In the genomic region with DNA sequence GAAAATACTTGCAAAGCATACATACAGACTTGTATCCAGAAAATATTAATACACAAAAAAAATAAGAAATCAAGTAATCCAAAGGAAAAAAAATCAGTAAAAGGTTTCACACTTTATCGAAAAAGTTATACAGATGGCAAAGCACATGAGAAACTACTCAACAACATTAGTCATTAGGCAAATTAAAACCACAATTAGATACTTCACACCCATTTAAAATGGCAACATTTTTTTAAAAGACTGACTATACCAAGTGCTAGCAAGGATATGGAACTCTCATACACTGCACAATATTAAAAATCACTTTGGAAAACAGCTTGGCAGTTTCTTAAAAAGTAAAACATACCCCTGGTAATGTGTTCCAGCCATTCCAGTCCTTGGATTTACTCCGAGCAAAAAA, we compare ENCODE assay signal across 18 cellular contexts.
DNase-seq lines count a peak whose midpoint lies in the region; ATAC-seq, FAIRE-seq and TF ChIP-seq lines count a peak whose summit lies in the region.
"Had no signal": no experiment of that assay in that cellular context is flagged by ENCODE, and none has a peak within 500 bp of the region (broad histone marks: within the 10 kb centered on the region; RNA-seq: fewer than 3 reads in every experiment).

No MANE protein-coding gene starts in this region.

- H3K36me3 Mint-ChIP-seq in activated naive CD4-positive, alpha-beta T cell treated with anti-CD3 and anti-CD28 coated beads for 36 hours (ENCODE audit: low read depth) = peaks cover 8% of the 10 kb centered on the region
- H3K36me3 Mint-ChIP-seq in activated naive CD4-positive, alpha-beta T cell treated with anti-CD3 and anti-CD28 coated beads, Interleukin-2, amount 10 ng/mL, durations not matched to agents 7 days and 5 days = peaks cover 14% of the 10 kb centered on the region
- H3K36me3 Mint-ChIP-seq in WTC11 = peaks cover 6% of the 10 kb centered on the region; the same call in 1 of the 2 replicates
- H3K36me3 Mint-ChIP-seq in dendritic cell treated with granulocyte-macrophage colony-stimulating factor and Interleukin-4, amounts not matched to agents 40 ng/mL and 50 ng/mL, for 4 days (ENCODE audit: low read depth) = peaks cover 35% of the 10 kb centered on the region

- CTCF ChIA-PET in activated naive CD4-positive, alpha-beta T cell treated with anti-CD3 and anti-CD28 coated beads for 36 hours (lab: Charles Lee) = interaction anchor here (0.6 kb wide), 1 partner anchor 164 kb away, joined by 3 read pairs; no protein-coding TSS in a partner anchor
- CTCF ChIA-PET in activated naive CD4-positive, alpha-beta T cell treated with anti-CD3 and anti-CD28 coated beads, Interleukin-2, amount 10 ng/mL, durations not matched to agents 7 days and 5 days (lab: Charles Lee) = no interaction called here
- CTCF ChIA-PET in WTC11 (lab: Charles Lee) = no interaction called here

- H3K4me1 Mint-ChIP-seq in activated naive CD4-positive, alpha-beta T cell treated with anti-CD3 and anti-CD28 coated beads for 36 hours (ENCODE audit: low read depth) = peaks cover 51% of the 10 kb centered on the region
- peaks cover 11% of the 10 kb centered on the region for H3K4me1 Mint-ChIP-seq in activated naive CD4-positive, alpha-beta T cell treated with anti-CD3 and anti-CD28 coated beads, Interleukin-2, amount 10 ng/mL, durations not matched to agents 7 days and 5 days
- peaks cover 71% of the 10 kb centered on the region for H3K4me1 Mint-ChIP-seq in WTC11
- peaks cover 75% of the 10 kb centered on the region for H3K4me1 Mint-ChIP-seq in dendritic cell treated with granulocyte-macrophage colony-stimulating factor and Interleukin-4, amounts not matched to agents 40 ng/mL and 50 ng/mL, for 4 days (ENCODE audit: low read depth)
- H3K4me1 Mint-ChIP-seq: B cell had no signal

- no peaks in the 10 kb centered on the region for H3K27me3 Mint-ChIP-seq in activated naive CD4-positive, alpha-beta T cell treated with anti-CD3 and anti-CD28 coated beads for 36 hours (ENCODE audit: low read depth)
- no peaks in the 10 kb centered on the region for H3K27me3 Mint-ChIP-seq in activated naive CD4-positive, alpha-beta T cell treated with anti-CD3 and anti-CD28 coated beads, Interleukin-2, amount 10 ng/mL, durations not matched to agents 7 days and 5 days
- H3K27me3 Mint-ChIP-seq in WTC11 (ENCODE audit: low read depth) = no peaks in the 10 kb centered on the region
- no peaks in the 10 kb centered on the region for H3K27me3 Mint-ChIP-seq in dendritic cell treated with granulocyte-macrophage colony-stimulating factor and Interleukin-4, amounts not matched to agents 40 ng/mL and 50 ng/mL, for 4 days

- H3K27ac Mint-ChIP-seq in activated naive CD4-positive, alpha-beta T cell treated with anti-CD3 and anti-CD28 coated beads for 36 hours = peak overlapping the region; percentile 60
- no peak overlapping the region for H3K27ac Mint-ChIP-seq in activated naive CD4-positive, alpha-beta T cell treated with anti-CD3 and anti-CD28 coated beads, Interleukin-2, amount 10 ng/mL, durations not matched to agents 7 days and 5 days
- H3K27ac Mint-ChIP-seq in WTC11 = 0 out of 2 replicates have a peak overlapping the region, but pooled peaks have one; percentile 35
- peak overlapping the region; percentile 9 for H3K27ac Mint-ChIP-seq in dendritic cell treated with granulocyte-macrophage colony-stimulating factor and Interleukin-4, amounts not matched to agents 40 ng/mL and 50 ng/mL, for 4 days
- H3K27ac Mint-ChIP-seq: B cell; CD8-positive, alpha-beta T cell had no signal

- FAIRE-seq in RCC 7860 (lab: Jason Lieb, UNC) = no peak
- FAIRE-seq: A204.1, D721Med, G401.6, GM12892, H1, HepG2, HTR-8/SVneo had no signal

- intact Hi-C loops in activated naive CD4-positive, alpha-beta T cell treated with anti-CD3 and anti-CD28 coated beads for 36 hours (cut with micrococcal nuclease) = loop anchor here (10.0 kb wide), 1 partner anchor 61 kb away; no protein-coding TSS in a partner anchor
- intact Hi-C loops in dendritic cell treated with granulocyte-macrophage colony-stimulating factor and Interleukin-4, amounts not matched to agents 40 ng/mL and 50 ng/mL, for 4 days (cut with micrococcal nuclease) = no loop called here

- H3K4me3 Mint-ChIP-seq in activated naive CD4-positive, alpha-beta T cell treated with anti-CD3 and anti-CD28 coated beads for 36 hours = no peak overlapping the region
- H3K4me3 Mint-ChIP-seq in activated naive CD4-positive, alpha-beta T cell treated with anti-CD3 and anti-CD28 coated beads, Interleukin-2, amount 10 ng/mL, durations not matched to agents 7 days and 5 days = no peak overlapping the region
- H3K4me3 Mint-ChIP-seq in WTC11 = no peak overlapping the region
- no peak overlapping the region for H3K4me3 Mint-ChIP-seq in dendritic cell treated with granulocyte-macrophage colony-stimulating factor and Interleukin-4, amounts not matched to agents 40 ng/mL and 50 ng/mL, for 4 days
- H3K4me3 Mint-ChIP-seq: B cell; CD8-positive, alpha-beta T cell had no signal

- no peak for ATAC-seq in WTC11
- ATAC-seq in HG03378 (IDR thresholded peaks at IDR 0.05; ENCODE audit: unreplicated experiment) = no peak
- ATAC-seq: CD8-positive, alpha-beta T cell; HepG2 had no signal

- POLR2A ChIA-PET in WTC11 (lab: Charles Lee) = no interaction called here

- no peak for TF ChIP-seq CTCF in WTC11 (IDR thresholded peaks at IDR 0.05)

- H3K9me3 Mint-ChIP-seq in activated naive CD4-positive, alpha-beta T cell treated with anti-CD3 and anti-CD28 coated beads for 36 hours = no peaks in the 10 kb centered on the region
- no peaks in the 10 kb centered on the region for H3K9me3 Mint-ChIP-seq in activated naive CD4-positive, alpha-beta T cell treated with anti-CD3 and anti-CD28 coated beads, Interleukin-2, amount 10 ng/mL, durations not matched to agents 7 days and 5 days
- H3K9me3 Mint-ChIP-seq in WTC11 = peaks cover 6% of the 10 kb centered on the region
- no peaks in the 10 kb centered on the region for H3K9me3 Mint-ChIP-seq in dendritic cell treated with granulocyte-macrophage colony-stimulating factor and Interleukin-4, amounts not matched to agents 40 ng/mL and 50 ng/mL, for 4 days
- H3K9me3 Mint-ChIP-seq: CD8-positive, alpha-beta T cell had no signal

- DNase-seq in activated naive CD4-positive, alpha-beta T cell treated with anti-CD3 and anti-CD28 coated beads for 36 hours = no peak
- DNase-seq in activated naive CD4-positive, alpha-beta T cell treated with anti-CD3 and anti-CD28 coated beads, Interleukin-2, amount 10 ng/mL, durations not matched to agents 7 days and 5 days = no peak
- DNase-seq in WTC11 (ENCODE audit: low spot score) (no peak), RCC 7860 (ENCODE audit: low spot score) (no peak), C1 segment of cervical spinal cord (lab: John Stamatoyannopoulos, UW) (no peak)
- DNase-seq: CD8-positive, alpha-beta T cell; DMS79 treated with DMSO at 0.1 percent for 48 hours; EL had no signal

TF ChIP-seq in WTC11, 78 proteins besides CTCF, POLR2A, EP300 and RAD21 (continues in another document):
- no peak for TF ChIP-seq GTF2I (CRISPR knock-in tag; conservative IDR thresholded peaks at IDR 0.05)
- TF ChIP-seq, protein P1, sequence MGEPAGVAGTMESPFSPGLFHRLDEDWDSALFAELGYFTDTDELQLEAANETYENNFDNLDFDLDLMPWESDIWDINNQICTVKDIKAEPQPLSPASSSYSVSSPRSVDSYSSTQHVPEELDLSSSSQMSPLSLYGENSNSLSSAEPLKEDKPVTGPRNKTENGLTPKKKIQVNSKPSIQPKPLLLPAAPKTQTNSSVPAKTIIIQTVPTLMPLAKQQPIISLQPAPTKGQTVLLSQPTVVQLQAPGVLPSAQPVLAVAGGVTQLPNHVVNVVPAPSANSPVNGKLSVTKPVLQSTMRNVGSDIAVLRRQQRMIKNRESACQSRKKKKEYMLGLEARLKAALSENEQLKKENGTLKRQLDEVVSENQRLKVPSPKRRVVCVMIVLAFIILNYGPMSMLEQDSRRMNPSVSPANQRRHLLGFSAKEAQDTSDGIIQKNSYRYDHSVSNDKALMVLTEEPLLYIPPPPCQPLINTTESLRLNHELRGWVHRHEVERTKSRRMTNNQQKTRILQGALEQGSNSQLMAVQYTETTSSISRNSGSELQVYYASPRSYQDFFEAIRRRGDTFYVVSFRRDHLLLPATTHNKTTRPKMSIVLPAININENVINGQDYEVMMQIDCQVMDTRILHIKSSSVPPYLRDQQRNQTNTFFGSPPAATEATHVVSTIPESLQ (CRISPR knock-in tag; IDR thresholded peaks at IDR 0.05) = no peak
- TF ChIP-seq, protein P2, sequence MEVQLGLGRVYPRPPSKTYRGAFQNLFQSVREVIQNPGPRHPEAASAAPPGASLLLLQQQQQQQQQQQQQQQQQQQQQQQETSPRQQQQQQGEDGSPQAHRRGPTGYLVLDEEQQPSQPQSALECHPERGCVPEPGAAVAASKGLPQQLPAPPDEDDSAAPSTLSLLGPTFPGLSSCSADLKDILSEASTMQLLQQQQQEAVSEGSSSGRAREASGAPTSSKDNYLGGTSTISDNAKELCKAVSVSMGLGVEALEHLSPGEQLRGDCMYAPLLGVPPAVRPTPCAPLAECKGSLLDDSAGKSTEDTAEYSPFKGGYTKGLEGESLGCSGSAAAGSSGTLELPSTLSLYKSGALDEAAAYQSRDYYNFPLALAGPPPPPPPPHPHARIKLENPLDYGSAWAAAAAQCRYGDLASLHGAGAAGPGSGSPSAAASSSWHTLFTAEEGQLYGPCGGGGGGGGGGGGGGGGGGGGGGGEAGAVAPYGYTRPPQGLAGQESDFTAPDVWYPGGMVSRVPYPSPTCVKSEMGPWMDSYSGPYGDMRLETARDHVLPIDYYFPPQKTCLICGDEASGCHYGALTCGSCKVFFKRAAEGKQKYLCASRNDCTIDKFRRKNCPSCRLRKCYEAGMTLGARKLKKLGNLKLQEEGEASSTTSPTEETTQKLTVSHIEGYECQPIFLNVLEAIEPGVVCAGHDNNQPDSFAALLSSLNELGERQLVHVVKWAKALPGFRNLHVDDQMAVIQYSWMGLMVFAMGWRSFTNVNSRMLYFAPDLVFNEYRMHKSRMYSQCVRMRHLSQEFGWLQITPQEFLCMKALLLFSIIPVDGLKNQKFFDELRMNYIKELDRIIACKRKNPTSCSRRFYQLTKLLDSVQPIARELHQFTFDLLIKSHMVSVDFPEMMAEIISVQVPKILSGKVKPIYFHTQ (CRISPR knock-in tag; IDR thresholded peaks at IDR 0.05) = no peak
- no peak for TF ChIP-seq CBFB (CRISPR knock-in tag; IDR thresholded peaks at IDR 0.05; ENCODE audit: low read depth)
- TF ChIP-seq GABPB1 (CRISPR knock-in tag; IDR thresholded peaks at IDR 0.05) = no peak
- TF ChIP-seq, protein P3, sequence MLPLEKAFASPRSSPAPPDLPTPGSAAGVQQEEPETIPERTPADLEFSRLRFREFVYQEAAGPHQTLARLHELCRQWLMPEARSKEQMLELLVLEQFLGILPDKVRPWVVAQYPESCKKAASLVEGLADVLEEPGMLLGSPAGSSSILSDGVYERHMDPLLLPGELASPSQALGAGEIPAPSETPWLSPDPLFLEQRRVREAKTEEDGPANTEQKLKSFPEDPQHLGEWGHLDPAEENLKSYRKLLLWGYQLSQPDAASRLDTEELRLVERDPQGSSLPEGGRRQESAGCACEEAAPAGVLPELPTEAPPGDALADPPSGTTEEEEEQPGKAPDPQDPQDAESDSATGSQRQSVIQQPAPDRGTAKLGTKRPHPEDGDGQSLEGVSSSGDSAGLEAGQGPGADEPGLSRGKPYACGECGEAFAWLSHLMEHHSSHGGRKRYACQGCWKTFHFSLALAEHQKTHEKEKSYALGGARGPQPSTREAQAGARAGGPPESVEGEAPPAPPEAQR (CRISPR knock-in tag; IDR thresholded peaks at IDR 0.05) = no peak
